In the genomic region with DNA sequence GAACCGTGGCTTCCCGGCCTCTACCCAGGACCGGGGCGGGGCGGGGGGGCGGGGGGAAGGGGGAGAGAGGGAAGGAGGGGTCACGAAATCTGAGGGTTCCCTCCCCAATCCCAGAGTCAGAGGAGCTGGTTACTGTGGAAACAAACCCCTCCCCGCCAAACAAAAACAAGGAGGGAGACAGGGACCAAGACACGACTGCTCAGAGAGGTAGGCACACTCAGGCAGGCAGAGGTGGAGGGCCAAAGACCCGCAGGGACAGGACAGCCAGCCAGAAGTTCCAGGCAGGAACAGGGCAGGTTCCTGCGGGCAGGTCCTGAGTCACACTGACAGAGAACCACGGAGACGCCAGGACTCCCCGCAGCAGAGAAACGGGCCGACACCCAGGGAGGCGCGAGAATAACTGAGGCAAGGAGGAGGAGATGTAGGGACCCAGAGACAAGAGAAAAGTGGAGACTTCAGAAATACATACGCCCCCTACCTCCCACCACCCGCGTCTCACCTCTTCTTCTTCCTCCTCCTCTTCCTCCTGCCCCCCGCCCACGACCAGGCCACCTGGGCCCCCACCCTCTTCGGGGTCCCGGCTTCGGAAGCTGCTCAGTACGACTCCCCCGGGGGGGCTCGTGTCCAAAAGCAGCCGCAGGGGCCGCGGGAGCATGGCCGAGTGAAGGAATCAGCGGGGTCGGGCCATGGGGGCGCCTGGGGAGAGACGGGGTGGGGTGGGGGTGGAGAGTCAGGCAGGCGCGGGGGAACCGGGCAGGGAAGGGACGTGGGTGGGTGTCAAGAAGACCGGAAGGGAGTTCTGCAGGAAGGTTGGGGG, we compare ENCODE assay signal across 1 cellular context.
TF ChIP-seq lines count a peak whose summit lies in the region.

No MANE protein-coding gene starts in this region.

TF ChIP-seq in endothelial cell of umbilical vein, 7 proteins besides CTCF, POLR2A, EP300 and RAD21:
- TF ChIP-seq, protein P1, sequence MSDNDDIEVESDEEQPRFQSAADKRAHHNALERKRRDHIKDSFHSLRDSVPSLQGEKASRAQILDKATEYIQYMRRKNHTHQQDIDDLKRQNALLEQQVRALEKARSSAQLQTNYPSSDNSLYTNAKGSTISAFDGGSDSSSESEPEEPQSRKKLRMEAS (IDR thresholded peaks at IDR 0.05; ENCODE audit: insufficient read depth, insufficient read length), result no peak
- no peak for TF ChIP-seq GATA2 (IDR thresholded peaks at IDR 0.05; ENCODE audit: insufficient read depth, insufficient read length, low read depth, low read length)
- no peak for TF ChIP-seq FOS (IDR thresholded peaks at IDR 0.05; ENCODE audit: borderline replicate concordance, insufficient read depth, low read length)
- no peak for TF ChIP-seq JUN (IDR thresholded peaks at IDR 0.05; ENCODE audit: borderline replicate concordance, insufficient read depth, insufficient read length, low read depth)
- no peak for TF ChIP-seq MYC (IDR thresholded peaks at IDR 0.05; ENCODE audit: low read depth, low read length)
- no peak for TF ChIP-seq EZH2 (IDR thresholded peaks at IDR 0.05; ENCODE audit: borderline replicate concordance, low read depth, low read length, severe bottlenecking)
- TF ChIP-seq POLR2AphosphoS5 (IDR thresholded peaks at IDR 0.05; ENCODE audit: insufficient read depth, low read depth, low read length), result no peak
